ENCODE assay signal across 8 cellular contexts in the genomic region with DNA sequence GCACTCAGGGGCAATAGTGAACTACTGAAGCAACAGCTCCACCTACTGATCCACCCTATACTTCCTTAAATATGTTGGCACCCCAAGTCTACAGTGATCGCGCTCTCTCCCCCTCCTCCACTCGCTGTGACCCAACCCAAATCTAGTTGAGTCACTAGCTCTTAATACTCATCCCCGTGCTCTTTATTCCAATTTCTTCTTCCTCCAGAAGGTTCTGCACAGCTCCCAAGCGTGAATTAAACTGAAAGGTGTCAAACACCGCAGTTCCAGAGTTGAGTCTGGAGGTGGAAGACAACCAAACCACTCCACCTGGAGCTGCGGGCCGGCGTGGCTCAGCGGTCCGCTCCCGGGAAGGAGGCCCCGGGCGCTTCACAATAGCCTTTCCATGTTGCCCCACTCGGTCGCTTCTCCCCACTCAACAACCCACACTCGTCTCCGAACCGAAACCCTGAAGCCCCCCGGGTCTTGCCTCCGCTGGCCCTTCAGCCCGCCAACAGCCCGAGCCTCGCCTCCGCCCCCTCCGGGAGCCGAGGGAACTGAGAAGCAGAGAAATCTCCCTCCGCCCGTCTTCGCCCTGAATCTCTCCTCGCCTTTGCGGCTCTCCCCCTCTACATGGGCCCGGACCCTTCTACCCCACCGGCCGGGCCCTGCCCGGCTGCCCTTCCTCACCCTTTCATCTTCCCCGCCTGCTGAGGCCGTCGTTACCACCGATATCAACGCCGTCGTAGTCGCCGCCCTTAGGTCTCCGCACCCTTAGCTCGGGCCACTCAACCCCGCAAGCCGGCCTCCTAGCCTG. TPM values are rescaled to one million over a fixed set of nuclear protein-coding genes. Genes with fewer than 3 reads are reported as not detected.
A peak's percentile ranks its signal among the peaks of the same experiment; 100 is the strongest.
DNase-seq lines count a peak whose midpoint lies in the region; ATAC-seq and TF ChIP-seq lines count a peak whose summit lies in the region.

No MANE protein-coding gene starts in this region.

- peak; percentile 48 for ATAC-seq in GM19397 (IDR thresholded peaks at IDR 0.05; ENCODE audit: unreplicated experiment)
- ATAC-seq in HG03565 (IDR thresholded peaks at IDR 0.05; ENCODE audit: unreplicated experiment) = peak; percentile 49

- no peaks in the 10 kb centered on the region for H3K36me3 ChIP-seq in BJ (ENCODE audit: control insufficient read depth, insufficient read depth, low read length)
- H3K36me3 ChIP-seq in liver (ENCODE audit: control insufficient read depth in 4 of 4, insufficient read depth in 3 of 4, low read depth in 1 of 4, low read length in 3 of 4) = no peaks in the 10 kb centered on the region

- peak; percentile 79 to 84 for TF ChIP-seq RAD21 in liver (IDR thresholded peaks at IDR 0.05)

- H3K9me3 ChIP-seq in liver (ENCODE audit: control insufficient read depth in 4 of 4, low read length in 3 of 4) = no peaks in the 10 kb centered on the region

- H3K27me3 ChIP-seq in BJ (ENCODE audit: control insufficient read depth, insufficient read depth, low read length) (no peaks in the 10 kb centered on the region), liver (ENCODE audit: control insufficient read depth in 4 of 4, insufficient read depth in 4 of 4, low read length in 3 of 4) (no peaks in the 10 kb centered on the region)

- POLR2A ChIA-PET in BJ (lab: Charles Lee) = interaction anchor here (0.6 to 0.9 kb wide), 4 partner anchors 38 to 231 kb away, joined by 3 to 5 read pairs (median 4); partner anchors contain the start of gene SPICE1

- peaks cover 11 to 53% (median 30%) of the 10 kb centered on the region in 4 donors for H3K4me1 ChIP-seq in liver (ENCODE audit: control insufficient read depth in 4 of 4, insufficient read depth in 4 of 4, low read length in 3 of 4)

- TF ChIP-seq CTCF in BJ (IDR thresholded peaks at IDR 0.05; ENCODE audit: insufficient read depth, low read depth, low read length) (peak; percentile 68), liver (IDR thresholded peaks at IDR 0.05; ENCODE audit: low read depth, low read length, missing input control) (peak; percentile 74)

- peak overlapping the region; percentile 85 to 99 for H3K9ac ChIP-seq in liver (ENCODE audit: low read depth in 1 of 2, low read length in 2 of 2)

- peak overlapping the region; percentile 98 to 100 for H3K27ac ChIP-seq in liver (ENCODE audit: low read depth in 1 of 2, low read length in 2 of 2)

- WGBS in liver = under 1% methylated on average over 49 of the region's 49 CpGs

- H3K4me3 ChIP-seq in BJ (ENCODE audit: low read depth, low read length) (peak overlapping the region; percentile 87), liver (ENCODE audit: low read depth in 1 of 3, low read length in 3 of 3) (peak overlapping the region; percentile 77 to 99 (median 91))

- DNase-seq in BJ (ENCODE audit: low read depth) = peak; percentile 62
- DNase-seq in NCI-H748 (lab: John Stamatoyannopoulos, UW; ENCODE audit: unreplicated experiment) = peak; percentile 65
- DNase-seq in activated CD4-positive, alpha-beta T cell treated with anti-CD3 and anti-CD28 coated beads, Interleukin-2, amount 50 U/mL, for 24 hours (ENCODE audit: low read depth in 1 of 2, low spot score in 1 of 2) = peak; percentile 30 to 78
- peak; percentile 93 for DNase-seq in dermis blood vessel endothelial cell
- peak; percentile 56 to 74 for DNase-seq in stimulated activated CD4-positive, alpha-beta T cell treated with anti-CD3 and anti-CD28 coated beads, Interleukin-4, amount 100 ng/mL, for 48 hours (ENCODE audit: low read depth in 2 of 2)

- CTCF ChIA-PET in BJ (lab: Yijun Ruan, JAX) = interaction anchor here (0.6 to 4.1 kb wide), 24 partner anchors 9 to 529 kb away, joined by 3 to 29 read pairs (median 4); partner anchors contain the start of gene GRAMD1C

TF ChIP-seq in liver, 16 proteins besides CTCF, POLR2A, EP300 and RAD21:
- TF ChIP-seq ATF3 (IDR thresholded peaks at IDR 0.05) = no peak
- TF ChIP-seq TAF1 (conservative IDR thresholded peaks at IDR 0.05) = peak; percentile 44
- no peak for TF ChIP-seq RXRA (IDR thresholded peaks at IDR 0.05)
- TF ChIP-seq ZBTB33 (IDR thresholded peaks at IDR 0.05) = no peak
- TF ChIP-seq HNF4G (IDR thresholded peaks at IDR 0.05) = peak; percentile 5
- TF ChIP-seq, protein P1, sequence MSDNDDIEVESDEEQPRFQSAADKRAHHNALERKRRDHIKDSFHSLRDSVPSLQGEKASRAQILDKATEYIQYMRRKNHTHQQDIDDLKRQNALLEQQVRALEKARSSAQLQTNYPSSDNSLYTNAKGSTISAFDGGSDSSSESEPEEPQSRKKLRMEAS (IDR thresholded peaks at IDR 0.05) = peak; percentile 36
- no peak for TF ChIP-seq EGR1 (IDR thresholded peaks at IDR 0.05; ENCODE audit: low read depth in 2 of 2)
- no peak for TF ChIP-seq YY1 (IDR thresholded peaks at IDR 0.05)
- TF ChIP-seq JUND (IDR thresholded peaks at IDR 0.05) = peak; percentile 0 to 10
- TF ChIP-seq GABPA (IDR thresholded peaks at IDR 0.05 in 1 of 2, conservative IDR thresholded peaks at IDR 0.05 in 1 of 2) = peak in 1 of 2 donors; percentile 8
- TF ChIP-seq HNF4A (conservative IDR thresholded peaks at IDR 0.05) = peak in 1 of 2 donors; percentile 36
- TF ChIP-seq SP1 (IDR thresholded peaks at IDR 0.05) = peak; percentile 14
- TF ChIP-seq FOXA1 (IDR thresholded peaks at IDR 0.05) = no peak
- no peak for TF ChIP-seq NR2F2 (IDR thresholded peaks at IDR 0.05)
- TF ChIP-seq FOXA2 (IDR thresholded peaks at IDR 0.05) = no peak
- TF ChIP-seq REST (IDR thresholded peaks at IDR 0.05) = no peak

RNA-seq across cellular contexts. Expression of gene NAA50, which starts 0.6 kb away (rescaled TPM):
- 32.0 and 71.8 TPM in 2 replicates for polyA plus RNA-seq in BJ (2011; rRNA removed)
- 18.7 and 19.8 TPM in 2 replicates for polyA minus RNA-seq in BJ (2011; rRNA and poly(A)+ RNA removed)
- total RNA-seq in dermis blood vessel endothelial cell = 200 and 201 TPM in 2 replicates
- 100 to 1,000 TPM in 1 of 2 donors, 10 to 100 TPM in 1; 99.0 to 162 TPM for total RNA-seq in liver
- 10 to 100 TPM; 37.3 to 48.7 TPM for polyA plus RNA-seq in liver

RNA-seq across cellular contexts. Expression of gene ATP6V1A, which starts 1.4 kb away (rescaled TPM):
- polyA plus RNA-seq in BJ (2011; rRNA removed) (14.5 and 29.7 TPM in 2 replicates), liver (10 to 100 TPM; 15.2 to 33.3 TPM)
- 24.3 and 29.0 TPM in 2 replicates for polyA minus RNA-seq in BJ (2011; rRNA and poly(A)+ RNA removed)
- total RNA-seq in dermis blood vessel endothelial cell (150 and 196 TPM in 2 replicates), liver (10 to 100 TPM; 52.1 to 53.2 TPM)

RNA-seq across cellular contexts. Expression of gene USF3, which starts 49.0 kb away (rescaled TPM):
- polyA plus RNA-seq in BJ (2011; rRNA removed) (5.7 and 9.4 TPM in 2 replicates), liver (10 to 100 TPM in 1 of 2 donors, 1 to 10 TPM in 1; 4.6 to 12.1 TPM)
- polyA minus RNA-seq in BJ (2011; rRNA and poly(A)+ RNA removed) = 11.4 and 13.5 TPM in 2 replicates
- total RNA-seq in dermis blood vessel endothelial cell (6.5 and 12.3 TPM in 2 replicates), liver (10 to 100 TPM; 10.6 to 16.0 TPM)

Comparison
In these comparisons a context has a peak if more than half of its experiments do, and no peak if none do; other contexts are left out.
1. Peak in every context shown above with its lines: DNase-seq, ATAC-seq, H3K4me3 ChIP-seq and H3K27ac ChIP-seq.